Comparison of ENCODE assay signal across 1 cellular context in genomic region chr20:17985388-17986018, GRCh38.
TF ChIP-seq lines count a peak whose summit lies in the region.

No MANE protein-coding gene starts in this region.

TF ChIP-seq in HepG2, 621 proteins besides CTCF, POLR2A, EP300 and RAD21 (continued from another document and continues in another):
- TF ChIP-seq KLF16 (CRISPR knock-in tag; IDR thresholded peaks at IDR 0.05) = peak in 1 of 2 experiments; percentile 96; a peak in 2 of 4 replicates
- peak; percentile 70 for TF ChIP-seq HOXA3 (CRISPR knock-in tag; IDR thresholded peaks at IDR 0.05)
- TF ChIP-seq MEIS2 (CRISPR knock-in tag; IDR thresholded peaks at IDR 0.05) = 0 out of 2 replicates have a peak, but pooled peaks have one; percentile 7
- no peak for TF ChIP-seq NFATC3 (CRISPR knock-in tag; IDR thresholded peaks at IDR 0.05)
- TF ChIP-seq PAX8 (CRISPR knock-in tag; IDR thresholded peaks at IDR 0.05; ENCODE audit: borderline replicate concordance) = no peak
- no peak; the same call in 1 of the 2 replicates for TF ChIP-seq ZNF7 (CRISPR knock-in tag; IDR thresholded peaks at IDR 0.05)
- TF ChIP-seq ZNF816 (CRISPR knock-in tag; IDR thresholded peaks at IDR 0.05; ENCODE audit: borderline replicate concordance) = peak; percentile 82; the same call in 1 of the 2 replicates
- TF ChIP-seq NFE2L1 (CRISPR knock-in tag; IDR thresholded peaks at IDR 0.05; ENCODE audit: borderline replicate concordance) = no peak
- TF ChIP-seq SMAD1 (CRISPR knock-in tag; IDR thresholded peaks at IDR 0.05; ENCODE audit: borderline replicate concordance, low read depth) = no peak
- TF ChIP-seq ZNF572 (CRISPR knock-in tag; IDR thresholded peaks at IDR 0.05) = no peak
- TF ChIP-seq ZBTB25 (CRISPR knock-in tag; IDR thresholded peaks at IDR 0.05) = peak; percentile 90
- TF ChIP-seq CREBL2 (CRISPR knock-in tag; IDR thresholded peaks at IDR 0.05; ENCODE audit: borderline replicate concordance) = no peak
- TF ChIP-seq DMAP1 (CRISPR knock-in tag; IDR thresholded peaks at IDR 0.05) = peak; percentile 66; the same call in 1 of the 2 replicates
- no peak for TF ChIP-seq WIZ (CRISPR knock-in tag; IDR thresholded peaks at IDR 0.05)
- TF ChIP-seq ZNF619 (CRISPR knock-in tag; IDR thresholded peaks at IDR 0.05) = no peak
- peak; percentile 23; the same call in 1 of the 2 replicates for TF ChIP-seq HNF1B (CRISPR knock-in tag; IDR thresholded peaks at IDR 0.05)
- peak; percentile 64; the same call in 1 of the 2 replicates for TF ChIP-seq ZNF629 (CRISPR knock-in tag; conservative IDR thresholded peaks at IDR 0.05)
- peak; percentile 76 for TF ChIP-seq SMC3 (IDR thresholded peaks at IDR 0.05; ENCODE audit: low read length)
- no peak for TF ChIP-seq PRDM4 (CRISPR knock-in tag; IDR thresholded peaks at IDR 0.05; ENCODE audit: borderline replicate concordance)
- TF ChIP-seq FOXA3 (CRISPR knock-in tag; IDR thresholded peaks at IDR 0.05) = peak; percentile 98
- no peak for TF ChIP-seq MYNN (CRISPR knock-in tag; IDR thresholded peaks at IDR 0.05; ENCODE audit: low read depth)
- TF ChIP-seq MIXL1 (CRISPR knock-in tag; IDR thresholded peaks at IDR 0.05) = peak; percentile 96
- no peak for TF ChIP-seq SATB2 (CRISPR knock-in tag; IDR thresholded peaks at IDR 0.05)
- peak; percentile 45; the same call in 1 of the 2 replicates for TF ChIP-seq ZBTB33 (CRISPR knock-in tag; IDR thresholded peaks at IDR 0.05)
- peak; percentile 74 for TF ChIP-seq KDM6A (CRISPR knock-in tag; IDR thresholded peaks at IDR 0.05; ENCODE audit: low read depth)
- TF ChIP-seq ZNF414 (CRISPR knock-in tag; IDR thresholded peaks at IDR 0.05) = no peak; the same call in 1 of the 2 replicates
- no peak for TF ChIP-seq NPAS2 (CRISPR knock-in tag; IDR thresholded peaks at IDR 0.05; ENCODE audit: borderline replicate concordance)
- TF ChIP-seq ARNT (IDR thresholded peaks at IDR 0.05) = no peak
- TF ChIP-seq ZFY (CRISPR knock-in tag; IDR thresholded peaks at IDR 0.05) = peak; percentile 36; the same call in 1 of the 2 replicates
- peak; percentile 13; the same call in 1 of the 2 replicates for TF ChIP-seq ZNF777 (CRISPR knock-in tag; IDR thresholded peaks at IDR 0.05)
- no peak for TF ChIP-seq THAP9 (CRISPR knock-in tag; IDR thresholded peaks at IDR 0.05; ENCODE audit: borderline replicate concordance)
- no peak for TF ChIP-seq TIGD3 (CRISPR knock-in tag; IDR thresholded peaks at IDR 0.05; ENCODE audit: borderline replicate concordance)
- TF ChIP-seq ETS1 (CRISPR knock-in tag; IDR thresholded peaks at IDR 0.05) = no peak
- peak; percentile 80; the same call in 1 of the 2 replicates for TF ChIP-seq SIN3A (IDR thresholded peaks at IDR 0.05; ENCODE audit: borderline replicate concordance, low read depth, low read length)
- no peak for TF ChIP-seq THAP8 (CRISPR knock-in tag; IDR thresholded peaks at IDR 0.05; ENCODE audit: borderline replicate concordance)
- TF ChIP-seq NBN (conservative IDR thresholded peaks at IDR 0.05) = no peak
- peak; percentile 77 for TF ChIP-seq RARA (CRISPR knock-in tag; IDR thresholded peaks at IDR 0.05)
- TF ChIP-seq TFDP2 (CRISPR knock-in tag; IDR thresholded peaks at IDR 0.05) = peak; percentile 53; the same call in 1 of the 2 replicates
- TF ChIP-seq ARID3A (IDR thresholded peaks at IDR 0.05; ENCODE audit: low read depth, low read length) = peak; percentile 92
- peak; percentile 89 for TF ChIP-seq HMG20B (CRISPR knock-in tag; conservative IDR thresholded peaks at IDR 0.05)
- TF ChIP-seq RFX5 (IDR thresholded peaks at IDR 0.05; ENCODE audit: low read depth, low read length) = peak; percentile 71; the same call in 1 of the 2 replicates
- TF ChIP-seq IKZF5 (CRISPR knock-in tag; IDR thresholded peaks at IDR 0.05) = 0 out of 2 replicates have a peak, but pooled peaks have one; percentile 81
- TF ChIP-seq SRF (IDR thresholded peaks at IDR 0.05; ENCODE audit: low read depth, low read length) = 0 out of 2 replicates have a peak, but pooled peaks have one; percentile 16
- TF ChIP-seq ZFP41 (CRISPR knock-in tag; IDR thresholded peaks at IDR 0.05; ENCODE audit: borderline replicate concordance) = no peak
